26 cellular contexts compared by ENCODE assay signal in the genomic region with DNA sequence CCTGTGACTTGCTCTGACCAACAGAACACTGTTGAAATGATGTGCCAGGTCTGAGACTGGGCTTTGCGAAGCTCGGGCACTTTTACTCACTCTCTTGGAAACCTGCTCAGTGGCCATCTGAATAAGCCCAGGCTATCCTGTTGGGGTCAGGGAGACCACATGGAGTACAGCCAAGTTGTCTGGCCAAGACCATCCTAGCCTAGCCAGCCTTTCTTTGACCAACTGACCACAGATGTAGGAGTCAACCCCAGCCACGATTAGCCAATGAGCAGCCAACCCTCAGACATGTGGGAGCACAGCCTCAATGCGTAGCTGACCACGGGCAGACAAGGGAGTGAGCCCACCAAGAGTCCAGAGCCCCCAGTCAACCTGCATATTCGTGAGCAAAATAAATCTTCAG. TPM values are rescaled to one million over a fixed set of nuclear protein-coding genes. Genes with fewer than 3 reads are reported as not detected.
A peak's percentile ranks its signal among the peaks of the same experiment; 100 is the strongest.
DNase-seq lines count a peak whose midpoint lies in the region; ATAC-seq, FAIRE-seq and TF ChIP-seq lines count a peak whose summit lies in the region.
"Had no signal": no experiment of that assay in that cellular context is flagged by ENCODE, and none has a peak within 500 bp of the region (broad histone marks: within the 10 kb centered on the region; RNA-seq: fewer than 3 reads in every experiment).

No MANE protein-coding gene starts in this region.

- H3K9me3 Mint-ChIP-seq in CD4-positive, alpha-beta T cell: no peaks in the 10 kb centered on the region
- H3K9me3 Mint-ChIP-seq: HFFc6 had no signal

- H3K36me3 ChIP-seq in esophagus muscularis mucosa: no peaks in the 10 kb centered on the region
- H3K36me3 ChIP-seq: HAP-1 had no signal

- H3K27me3 ChIP-seq in CD4-positive, alpha-beta T cell (ENCODE audit: control insufficient read depth, insufficient read depth, low read length): no peaks in the 10 kb centered on the region
- H3K27me3 ChIP-seq in esophagus muscularis mucosa: no peaks in the 10 kb centered on the region

- DNase-seq in CD4-positive, alpha-beta T cell: no peak
- no peak for DNase-seq in GM12891 (ENCODE audit: insufficient read length, low spot score)
- peak; percentile 56 for DNase-seq in amniotic epithelial cell (ENCODE audit: low read depth)
- DNase-seq in myocyte (ENCODE audit: low read depth): peak; percentile 46
- DNase-seq in middle frontal gyrus (ENCODE audit: extremely low spot score, low spot score): no peak
- DNase-seq in stimulated activated CD4-positive, alpha-beta T cell treated with anti-CD3 and anti-CD28 coated beads, Interleukin-1b, Interleukin-23, amount 100 ng/mL, for 48 hours: no peak
- DNase-seq in substantia nigra (lab: John Stamatoyannopoulos, UW): no peak
- DNase-seq in esophagus muscularis mucosa (ENCODE audit: extremely low spot score): no peak
- DNase-seq: DMS 273 treated with DMSO at 0.1 percent for 48 hours, DMS79 treated with DMSO at 0.1 percent for 48 hours, GOT3, HFFc6, KG1, NCI-H1048, NCI-H1417, NCI-H1694, NCI-H2029 treated with DMSO at 0.1 percent for 48 hours, NCI-H446 treated with DMSO at 0.1 percent for 48 hours, NCI-H526, NCI-H82, SHP77 had no signal

- POLR2A ChIA-PET in CD4-positive, alpha-beta T cell (lab: Charles Lee): interaction anchor here (0.6 to 1.1 kb wide), 2 partner anchors 22 to 54 kb away, joined by 4 to 5 read pairs; no protein-coding TSS in a partner anchor

- no peak overlapping the region for H3K4me3 ChIP-seq in esophagus muscularis mucosa
- H3K4me3 ChIP-seq: HAP-1 had no signal

- peaks cover 76% of the 10 kb centered on the region for H3K4me1 Mint-ChIP-seq in CD4-positive, alpha-beta T cell (ENCODE audit: low read depth)

- H3K4me1 ChIP-seq in esophagus muscularis mucosa: peaks cover 0 to 12% (median 7%) of the 10 kb centered on the region in 4 donors
- H3K4me1 ChIP-seq: HAP-1 had no signal

- no peak for ATAC-seq in CD4-positive, alpha-beta T cell (ENCODE audit: poor library complexity)

- intact Hi-C loops in CD4-positive, alpha-beta T cell (cut with DNase I, micrococcal nuclease): no loop called here
- intact Hi-C loops in esophagus muscularis mucosa (cut with DNase I): no loop called here

- no peaks in the 10 kb centered on the region for H3K36me3 Mint-ChIP-seq in CD4-positive, alpha-beta T cell (ENCODE audit: low read depth)

- no peak for TF ChIP-seq CTCF in CD4-positive, alpha-beta T cell (IDR thresholded peaks at IDR 0.05)
- no peak for TF ChIP-seq CTCF in esophagus muscularis mucosa (IDR thresholded peaks at IDR 0.05)

- no peak overlapping the region for H3K4me3 Mint-ChIP-seq in CD4-positive, alpha-beta T cell
- H3K4me3 Mint-ChIP-seq: HFFc6 had no signal

- no peak overlapping the region for H3K27ac ChIP-seq in CD4-positive, alpha-beta T cell (ENCODE audit: low read depth, low read length)
- H3K27ac ChIP-seq in substantia nigra (ENCODE audit: low read depth, low read length, poor library complexity, severe bottlenecking) (no peak overlapping the region), esophagus muscularis mucosa (replicated peaks in 1 of 4) (no peak overlapping the region)
- H3K27ac ChIP-seq: RWPE1 had no signal

- no peak for TF ChIP-seq EP300 in esophagus muscularis mucosa (IDR thresholded peaks at IDR 0.05)

- FAIRE-seq in GM12891 (lab: Jason Lieb, UNC): no peak

- CTCF ChIA-PET in CD4-positive, alpha-beta T cell (lab: Charles Lee): no interaction called here

- 93% methylated on average over 4 of the region's 6 CpGs for WGBS in esophagus muscularis mucosa

- no peaks in the 10 kb centered on the region for H3K9me3 ChIP-seq in CD4-positive, alpha-beta T cell (ENCODE audit: control insufficient read depth, low read length)
- H3K9me3 ChIP-seq in esophagus muscularis mucosa: no peaks in the 10 kb centered on the region
- H3K9me3 ChIP-seq: HAP-1 had no signal

- peak overlapping the region; percentile 68 for H3K27ac Mint-ChIP-seq in CD4-positive, alpha-beta T cell
- H3K27ac Mint-ChIP-seq: HFFc6 had no signal

- H3K27me3 Mint-ChIP-seq in CD4-positive, alpha-beta T cell: no peaks in the 10 kb centered on the region

- TF ChIP-seq POLR2A in GM12891 (IDR thresholded peaks at IDR 0.05; ENCODE audit: low read depth, low read length) (no peak), esophagus muscularis mucosa (IDR thresholded peaks at IDR 0.05; ENCODE audit: low read depth) (no peak)

TF ChIP-seq in GM12891, 5 proteins besides CTCF, POLR2A, EP300 and RAD21:
- TF ChIP-seq TAF1 (IDR thresholded peaks at IDR 0.05; ENCODE audit: low read depth, low read length) (peak; percentile 24; the same call in 1 of the 2 replicates), SPI1 (IDR thresholded peaks at IDR 0.05; ENCODE audit: low read depth, low read length) (no peak)

RNA-seq across cellular contexts. Expression of gene CCR9, which starts 26.1 kb away (rescaled TPM):
- total RNA-seq in CD4-positive, alpha-beta T cell: 1 to 10 TPM; 6.5 to 7.4 TPM
- polyA plus RNA-seq in GM12891 (2012; ENCODE audit: low read depth, missing spikeins): 1.7 TPM
- not detected in 2 replicates for total RNA-seq in myocyte
- polyA plus RNA-seq in myocyte (2012): not detected
- under 1 TPM in 1 of 4 donors, not detected in 3; 0.17 TPM for total RNA-seq in esophagus muscularis mucosa
- total RNA-seq: A172, HFFc6, SK-MEL-5 had no signal
- polyA plus RNA-seq: BJ had no signal

RNA-seq across cellular contexts. Expression of gene CXCR6, which starts 30.8 kb away (rescaled TPM):
- total RNA-seq in CD4-positive, alpha-beta T cell: 1 to 10 TPM; 1.7 to 2.0 TPM
- polyA plus RNA-seq in GM12891 (2012; ENCODE audit: low read depth, missing spikeins): 0.26 TPM
- total RNA-seq in myocyte (not detected in 2 replicates), esophagus muscularis mucosa (1 to 10 TPM in 1 of 4 donors, under 1 TPM in 3; 0.39 to 7.1 (median 0.49) TPM)
- polyA plus RNA-seq in myocyte (2012): 0.37 TPM
- total RNA-seq: A172, HFFc6, SK-MEL-5 had no signal
- polyA plus RNA-seq: BJ had no signal

Comparison
In these comparisons a context has a peak if more than half of its experiments do, and no peak if none do; other contexts are left out.
1. DNase-seq: peak in amniotic epithelial cell (single experiment) and myocyte (single experiment); none in CD4-positive, alpha-beta T cell (0 of 10), GM12891 (single experiment), middle frontal gyrus (single experiment), stimulated activated CD4-positive, alpha-beta T cell treated with anti-CD3 and anti-CD28 coated beads, Interleukin-1b, Interleukin-23, amount 100 ng/mL, for 48 hours (single experiment), substantia nigra (0 of 49) and esophagus muscularis mucosa (single experiment).